28 cellular contexts compared by ENCODE assay signal in the genomic region with DNA sequence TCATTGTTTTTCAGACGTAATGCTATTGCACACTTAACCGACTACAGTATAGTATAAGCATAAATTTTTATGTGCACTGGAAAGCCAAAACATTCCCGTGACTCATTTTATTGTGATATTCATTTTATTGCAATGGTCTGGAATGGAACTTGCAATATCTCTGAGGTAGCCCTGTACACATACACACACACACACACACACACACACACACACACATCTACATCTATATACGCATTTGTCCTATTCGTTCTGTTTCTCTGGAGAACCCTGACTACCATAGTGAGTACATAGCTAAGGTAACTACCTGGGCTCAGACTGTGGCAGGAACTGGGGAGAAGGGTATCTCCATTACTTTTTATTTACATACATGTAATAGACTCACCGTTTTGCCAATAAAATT.
"Had no signal": no experiment of that assay in that cellular context is flagged by ENCODE, and none has a peak within 500 bp of the region (broad histone marks: within the 10 kb centered on the region; RNA-seq: fewer than 3 reads in every experiment).

No MANE protein-coding gene starts in this region.

- H3K9me3 Mint-ChIP-seq: activated CD4-positive, alpha-beta memory T cell treated with anti-CD3 and anti-CD28 coated beads for 36 hours; activated naive CD4-positive, alpha-beta T cell treated with anti-CD3 and anti-CD28 coated beads for 36 hours; activated naive CD4-positive, alpha-beta T cell treated with anti-CD3 and anti-CD28 coated beads, Interleukin-2, amount 50 U/mL, for 72 hours; activated T-cell treated with anti-CD3 and anti-CD28 coated beads, Interleukin-2, amount 50 U/mL, for 72 hours; activated T-helper 17 cell treated with anti-CD3 and anti-CD28 coated beads, Interleukin-2, amount 50 U/mL, for 72 hours; T-helper 1 cell treated with Interleukin-12 subunit alpha and Interleukin-12 subunit beta and Interleukin-4 antibody, amounts not matched to agents 30 μg/mL and 1 μg/mL, for 36 hours; T-helper 2 cell treated with Interferon-gamma antibody and Interleukin-4, amounts not matched to agents 5 μg/mL and 100 μg/mL, for 36 hours had no signal

- H3K9ac ChIP-seq: SK-N-SH had no signal

- H3K4me3 ChIP-seq: Peyer's patch, SJSA1 had no signal

- H3K4me1 Mint-ChIP-seq: activated T-helper 17 cell treated with anti-CD3 and anti-CD28 coated beads, Interleukin-2, amount 50 U/mL, for 72 hours had no signal

- H3K27ac Mint-ChIP-seq: activated CD4-positive, alpha-beta memory T cell treated with anti-CD3 and anti-CD28 coated beads for 36 hours; activated naive CD4-positive, alpha-beta T cell treated with anti-CD3 and anti-CD28 coated beads for 36 hours; activated naive CD4-positive, alpha-beta T cell treated with anti-CD3 and anti-CD28 coated beads, Interleukin-2, amount 50 U/mL, for 72 hours; activated T-cell treated with anti-CD3 and anti-CD28 coated beads, Interleukin-2, amount 50 U/mL, for 72 hours; activated T-helper 17 cell treated with anti-CD3 and anti-CD28 coated beads, Interleukin-2, amount 50 U/mL, for 72 hours; T-helper 2 cell treated with Interferon-gamma antibody and Interleukin-4, amounts not matched to agents 5 μg/mL and 100 μg/mL, for 36 hours had no signal

- H3K27ac ChIP-seq: SJSA1 had no signal

- H3K36me3 Mint-ChIP-seq: activated CD4-positive, alpha-beta memory T cell treated with anti-CD3 and anti-CD28 coated beads for 36 hours; activated naive CD4-positive, alpha-beta T cell treated with anti-CD3 and anti-CD28 coated beads, Interleukin-2, amount 50 U/mL, for 72 hours; brain had no signal

- H3K27me3 Mint-ChIP-seq: activated CD4-positive, alpha-beta memory T cell treated with anti-CD3 and anti-CD28 coated beads for 36 hours; activated T-helper 17 cell treated with anti-CD3 and anti-CD28 coated beads, Interleukin-2, amount 50 U/mL, for 72 hours; brain had no signal

- H3K27me3 ChIP-seq: Peyer's patch, SJSA1 had no signal

- H3K4me1 ChIP-seq: Peyer's patch had no signal

- H3K36me3 ChIP-seq: Peyer's patch, SJSA1 had no signal

- H3K9me3 ChIP-seq: Peyer's patch, SJSA1, SK-N-SH had no signal

- H3K4me3 Mint-ChIP-seq: activated CD4-positive, alpha-beta memory T cell treated with anti-CD3 and anti-CD28 coated beads for 36 hours; activated naive CD4-positive, alpha-beta T cell treated with anti-CD3 and anti-CD28 coated beads for 36 hours; activated T-cell treated with anti-CD3 and anti-CD28 coated beads, Interleukin-2, amount 50 U/mL, for 72 hours; activated T-helper 17 cell treated with anti-CD3 and anti-CD28 coated beads, Interleukin-2, amount 50 U/mL, for 72 hours; brain; T-helper 1 cell treated with Interleukin-12 subunit alpha and Interleukin-12 subunit beta and Interleukin-4 antibody, amounts not matched to agents 30 μg/mL and 1 μg/mL, for 36 hours; T-helper 2 cell treated with Interferon-gamma antibody and Interleukin-4, amounts not matched to agents 5 μg/mL and 100 μg/mL, for 36 hours had no signal

- DNase-seq: activated CD4-positive, alpha-beta memory T cell treated with anti-CD3 and anti-CD28 coated beads for 36 hours; activated CD4-positive, alpha-beta T cell treated with anti-CD3 and anti-CD28 coated beads, Interleukin-2, amount 50 U/mL, for 1 hour; activated gamma-delta T cell treated with Interleukin-2 at 50 U/mL for 16 hours; activated naive CD4-positive, alpha-beta T cell treated with anti-CD3 and anti-CD28 coated beads for 36 hours; activated T-cell treated with anti-CD3 and anti-CD28 coated beads, Interleukin-2, amount 50 U/mL, for 1 hour; activated T-cell treated with anti-CD3 and anti-CD28 coated beads, Interleukin-2, amount 50 U/mL, for 72 hours; anterior cingulate cortex; caudate nucleus; Karpas-422; KBM-7; NCI-H1105; NCI-H1417 treated with DMSO at 0.1 percent for 48 hours; NCI-H187 treated with DMSO at 0.1 percent for 48 hours; NCI-H2081; NCI-H2171 treated with DMSO at 0.1 percent for 48 hours; NCI-H2227 treated with DMSO at 0.1 percent for 48 hours; NCI-H446 treated with DMSO at 0.1 percent for 48 hours; NCI-H524; Peyer's patch; RPMI8226; SHP77 treated with DMSO at 0.1 percent for 48 hours; SK-N-SH had no signal
